Comparison of ENCODE assay signal across 1 cellular context in the genomic region with DNA sequence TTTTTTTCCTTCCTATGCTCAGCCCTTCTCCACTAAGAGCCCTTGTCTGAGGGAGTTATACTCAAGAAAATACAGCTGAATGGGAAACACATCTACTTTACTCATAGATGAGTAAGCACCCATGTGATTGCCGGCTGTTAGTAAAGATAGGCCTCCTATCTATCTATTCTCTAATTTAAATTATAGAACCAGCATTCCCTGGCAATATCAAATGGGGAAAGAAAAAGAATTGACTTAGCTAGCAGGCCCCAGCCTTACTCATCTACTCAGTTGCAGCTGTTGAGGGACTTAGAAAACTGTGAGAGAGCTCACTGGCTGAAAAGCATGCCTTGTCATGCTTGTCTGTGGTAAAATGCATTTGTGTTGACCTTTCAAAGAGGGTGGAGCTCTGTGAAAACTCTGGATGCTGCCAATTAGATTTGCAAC.
TF ChIP-seq lines count a peak whose summit lies in the region.

No MANE protein-coding gene starts in this region.

TF ChIP-seq in K562, 482 proteins besides CTCF, POLR2A, EP300 and RAD21 (continued from another document and continues in another):
- no peak for TF ChIP-seq RREB1 (CRISPR knock-in tag; IDR thresholded peaks at IDR 0.05)
- no peak for TF ChIP-seq RBM25 (IDR thresholded peaks at IDR 0.05; ENCODE audit: low read depth, low read length, severe bottlenecking)
- TF ChIP-seq CREB1 (IDR thresholded peaks at IDR 0.05) = peak; percentile 33; the same call in 1 of the 2 replicates
- TF ChIP-seq CREB1 (CRISPR knock-in tag; IDR thresholded peaks at IDR 0.05) = no peak
- TF ChIP-seq ATF1 (CRISPR knock-in tag; IDR thresholded peaks at IDR 0.05) = no peak
- TF ChIP-seq ATF1 (tag; IDR thresholded peaks at IDR 0.05) = 0 out of 2 replicates have a peak, but pooled peaks have one; percentile 33
- TF ChIP-seq ZNF407 (IDR thresholded peaks at IDR 0.05; ENCODE audit: low read depth) = no peak
- TF ChIP-seq GATAD2B (IDR thresholded peaks at IDR 0.05; ENCODE audit: borderline replicate concordance) = peak; percentile 76; the same call in 1 of the 2 replicates
- no peak for TF ChIP-seq ZKSCAN3 (CRISPR knock-in tag; IDR thresholded peaks at IDR 0.05)
- peak; percentile 99 for TF ChIP-seq FOSL1 (tag; conservative IDR thresholded peaks at IDR 0.05)
- TF ChIP-seq SRF (CRISPR knock-in tag; IDR thresholded peaks at IDR 0.05) = no peak
- no peak for TF ChIP-seq ZNF507 (tag; conservative IDR thresholded peaks at IDR 0.05)
- TF ChIP-seq, protein P1, sequence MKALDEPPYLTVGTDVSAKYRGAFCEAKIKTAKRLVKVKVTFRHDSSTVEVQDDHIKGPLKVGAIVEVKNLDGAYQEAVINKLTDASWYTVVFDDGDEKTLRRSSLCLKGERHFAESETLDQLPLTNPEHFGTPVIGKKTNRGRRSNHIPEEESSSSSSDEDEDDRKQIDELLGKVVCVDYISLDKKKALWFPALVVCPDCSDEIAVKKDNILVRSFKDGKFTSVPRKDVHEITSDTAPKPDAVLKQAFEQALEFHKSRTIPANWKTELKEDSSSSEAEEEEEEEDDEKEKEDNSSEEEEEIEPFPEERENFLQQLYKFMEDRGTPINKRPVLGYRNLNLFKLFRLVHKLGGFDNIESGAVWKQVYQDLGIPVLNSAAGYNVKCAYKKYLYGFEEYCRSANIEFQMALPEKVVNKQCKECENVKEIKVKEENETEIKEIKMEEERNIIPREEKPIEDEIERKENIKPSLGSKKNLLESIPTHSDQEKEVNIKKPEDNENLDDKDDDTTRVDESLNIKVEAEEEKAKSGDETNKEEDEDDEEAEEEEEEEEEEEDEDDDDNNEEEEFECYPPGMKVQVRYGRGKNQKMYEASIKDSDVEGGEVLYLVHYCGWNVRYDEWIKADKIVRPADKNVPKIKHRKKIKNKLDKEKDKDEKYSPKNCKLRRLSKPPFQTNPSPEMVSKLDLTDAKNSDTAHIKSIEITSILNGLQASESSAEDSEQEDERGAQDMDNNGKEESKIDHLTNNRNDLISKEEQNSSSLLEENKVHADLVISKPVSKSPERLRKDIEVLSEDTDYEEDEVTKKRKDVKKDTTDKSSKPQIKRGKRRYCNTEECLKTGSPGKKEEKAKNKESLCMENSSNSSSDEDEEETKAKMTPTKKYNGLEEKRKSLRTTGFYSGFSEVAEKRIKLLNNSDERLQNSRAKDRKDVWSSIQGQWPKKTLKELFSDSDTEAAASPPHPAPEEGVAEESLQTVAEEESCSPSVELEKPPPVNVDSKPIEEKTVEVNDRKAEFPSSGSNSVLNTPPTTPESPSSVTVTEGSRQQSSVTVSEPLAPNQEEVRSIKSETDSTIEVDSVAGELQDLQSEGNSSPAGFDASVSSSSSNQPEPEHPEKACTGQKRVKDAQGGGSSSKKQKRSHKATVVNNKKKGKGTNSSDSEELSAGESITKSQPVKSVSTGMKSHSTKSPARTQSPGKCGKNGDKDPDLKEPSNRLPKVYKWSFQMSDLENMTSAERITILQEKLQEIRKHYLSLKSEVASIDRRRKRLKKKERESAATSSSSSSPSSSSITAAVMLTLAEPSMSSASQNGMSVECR (CRISPR knock-in tag; IDR thresholded peaks at IDR 0.05) = no peak
- TF ChIP-seq ZNF165 (CRISPR knock-in tag; IDR thresholded peaks at IDR 0.05; ENCODE audit: borderline replicate concordance) = no peak
- no peak for TF ChIP-seq ETV6 (IDR thresholded peaks at IDR 0.05; ENCODE audit: borderline replicate concordance in 1 of 2, low read depth in 2 of 2, low read length in 1 of 2)
- TF ChIP-seq ETV6 (CRISPR knock-in tag; IDR thresholded peaks at IDR 0.05; ENCODE audit: borderline replicate concordance) = no peak
- TF ChIP-seq ATF6 (CRISPR knock-in tag; IDR thresholded peaks at IDR 0.05) = no peak
- TF ChIP-seq THAP7 (CRISPR knock-in tag; IDR thresholded peaks at IDR 0.05) = no peak
- no peak for TF ChIP-seq ZNF766 (CRISPR knock-in tag; conservative IDR thresholded peaks at IDR 0.05)
- no peak for TF ChIP-seq ZNF76 (CRISPR knock-in tag; IDR thresholded peaks at IDR 0.05; ENCODE audit: borderline replicate concordance)
- TF ChIP-seq HDAC2 (IDR thresholded peaks at IDR 0.05) = peak; percentile 72
- no peak for TF ChIP-seq ZNF184 (CRISPR knock-in tag; IDR thresholded peaks at IDR 0.05)
- TF ChIP-seq, protein P2, sequence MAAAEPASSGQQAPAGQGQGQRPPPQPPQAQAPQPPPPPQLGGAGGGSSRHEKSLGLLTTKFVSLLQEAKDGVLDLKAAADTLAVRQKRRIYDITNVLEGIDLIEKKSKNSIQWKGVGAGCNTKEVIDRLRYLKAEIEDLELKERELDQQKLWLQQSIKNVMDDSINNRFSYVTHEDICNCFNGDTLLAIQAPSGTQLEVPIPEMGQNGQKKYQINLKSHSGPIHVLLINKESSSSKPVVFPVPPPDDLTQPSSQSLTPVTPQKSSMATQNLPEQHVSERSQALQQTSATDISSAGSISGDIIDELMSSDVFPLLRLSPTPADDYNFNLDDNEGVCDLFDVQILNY (CRISPR knock-in tag; IDR thresholded peaks at IDR 0.05) = no peak
- TF ChIP-seq ELF4 (CRISPR knock-in tag; IDR thresholded peaks at IDR 0.05) = no peak
- peak; percentile 48; the same call in 1 of the 2 replicates for TF ChIP-seq SP1 (CRISPR knock-in tag; IDR thresholded peaks at IDR 0.05)
- TF ChIP-seq ETV1 (tag; conservative IDR thresholded peaks at IDR 0.05; ENCODE audit: low read depth) = no peak
- TF ChIP-seq FOXK1 (CRISPR knock-in tag; IDR thresholded peaks at IDR 0.05; ENCODE audit: borderline replicate concordance) = no peak
- no peak for TF ChIP-seq CTBP1 (IDR thresholded peaks at IDR 0.05; ENCODE audit: borderline replicate concordance)
- no peak for TF ChIP-seq ZNF707 (CRISPR knock-in tag; conservative IDR thresholded peaks at IDR 0.05)
- no peak for TF ChIP-seq HOXB6 (CRISPR knock-in tag; IDR thresholded peaks at IDR 0.05; ENCODE audit: borderline replicate concordance)
- TF ChIP-seq XRCC5 (IDR thresholded peaks at IDR 0.05; ENCODE audit: low read depth, low read length) = no peak
- TF ChIP-seq CBFA2T3 (IDR thresholded peaks at IDR 0.05) = peak; percentile 90
- no peak for TF ChIP-seq MBD2 (IDR thresholded peaks at IDR 0.05; ENCODE audit: borderline replicate concordance, low read depth)
- TF ChIP-seq PPARD (CRISPR knock-in tag; IDR thresholded peaks at IDR 0.05) = no peak
- TF ChIP-seq CEBPB (tag; IDR thresholded peaks at IDR 0.05) = no peak
